16 cellular contexts compared by ENCODE assay signal in genomic region chr6:163738725-163739124, GRCh38.
A peak's percentile ranks its signal among the peaks of the same experiment; 100 is the strongest.
DNase-seq lines count a peak whose midpoint lies in the region; ATAC-seq, FAIRE-seq and TF ChIP-seq lines count a peak whose summit lies in the region.
"Had no signal": no experiment of that assay in that cellular context is flagged by ENCODE, and none has a peak within 500 bp of the region (broad histone marks: within the 10 kb centered on the region; RNA-seq: fewer than 3 reads in every experiment).

No MANE protein-coding gene starts in this region.

- peak; percentile 22 for DNase-seq in bronchial epithelial cell (ENCODE audit: low read depth)
- no peak for DNase-seq in occipital lobe (lab: John Stamatoyannopoulos, UW)
- no peak for DNase-seq in effector CD8-positive, alpha-beta T cell (lab: John Stamatoyannopoulos, UW)
- no peak for DNase-seq in activated T-helper 1 cell treated with anti-CD3 and anti-CD28 coated beads, Interleukin-12 subunit alpha, Interleukin-12 subunit beta, Interleukin-2, Interleukin-4 antibody, amounts not matched to agents 30 ng/mL and 10 ng/mL and 1 ng/mL, durations not matched to agents 14 hours and 24 hours and 36 hours (ENCODE audit: low spot score)
- DNase-seq: GDM1, NCI-H1105 treated with DMSO at 0.1 percent for 48 hours, NCI-H774, right cardiac atrium had no signal

- no peak overlapping the region for H3K4me3 Mint-ChIP-seq in activated T-helper 1 cell treated with anti-CD3 and anti-CD28 coated beads, Interleukin-12 subunit alpha, Interleukin-12 subunit beta, Interleukin-2, Interleukin-4 antibody, amounts not matched to agents 30 ng/mL and 10 ng/mL and 1 ng/mL, durations not matched to agents 14 hours and 24 hours and 36 hours
- H3K4me3 Mint-ChIP-seq: B cell had no signal

- H3K4me1 Mint-ChIP-seq in activated T-helper 1 cell treated with anti-CD3 and anti-CD28 coated beads, Interleukin-12 subunit alpha, Interleukin-12 subunit beta, Interleukin-2, Interleukin-4 antibody, amounts not matched to agents 30 ng/mL and 10 ng/mL and 1 ng/mL, durations not matched to agents 14 hours and 24 hours and 36 hours (ENCODE audit: low read depth): no peaks in the 10 kb centered on the region

- peaks cover 6% of the 10 kb centered on the region for H3K27me3 Mint-ChIP-seq in activated T-helper 1 cell treated with anti-CD3 and anti-CD28 coated beads, Interleukin-12 subunit alpha, Interleukin-12 subunit beta, Interleukin-2, Interleukin-4 antibody, amounts not matched to agents 30 ng/mL and 10 ng/mL and 1 ng/mL, durations not matched to agents 14 hours and 24 hours and 36 hours (ENCODE audit: insufficient read depth)

- no peak for FAIRE-seq in bronchial epithelial cell (lab: Jason Lieb, UNC)

- H3K27me3 ChIP-seq in bronchial epithelial cell (ENCODE audit: control insufficient read depth, insufficient read depth, low read length): no peaks in the 10 kb centered on the region

- ATAC-seq in GM18502 (IDR thresholded peaks at IDR 0.05; ENCODE audit: poor library complexity, unreplicated experiment): peak; percentile 79
- peak; percentile 72 for ATAC-seq in GM21526 (IDR thresholded peaks at IDR 0.05; ENCODE audit: low FRiP score, unreplicated experiment)
- peak; percentile 43 for ATAC-seq in HG03108 (IDR thresholded peaks at IDR 0.05; ENCODE audit: unreplicated experiment)
- ATAC-seq in HG02759 (IDR thresholded peaks at IDR 0.05; ENCODE audit: unreplicated experiment): no peak
- ATAC-seq: SK-N-SH treated with all-trans-retinoic acid at 6 μM for 48 hours had no signal

- intact Hi-C loops in activated T-helper 1 cell treated with anti-CD3 and anti-CD28 coated beads, Interleukin-12 subunit alpha, Interleukin-12 subunit beta, Interleukin-2, Interleukin-4 antibody, amounts not matched to agents 30 ng/mL and 10 ng/mL and 1 ng/mL, durations not matched to agents 14 hours and 24 hours and 36 hours (cut with micrococcal nuclease): no loop called here

- no peak overlapping the region for H3K27ac Mint-ChIP-seq in activated T-helper 1 cell treated with anti-CD3 and anti-CD28 coated beads, Interleukin-12 subunit alpha, Interleukin-12 subunit beta, Interleukin-2, Interleukin-4 antibody, amounts not matched to agents 30 ng/mL and 10 ng/mL and 1 ng/mL, durations not matched to agents 14 hours and 24 hours and 36 hours
- H3K27ac Mint-ChIP-seq: activated T-helper 2 cell treated with anti-CD3 and anti-CD28 coated beads, Interferon-gamma antibody, Interleukin-2, Interleukin-4, amounts not matched to agents 10 μg/mL and 5 μg/mL and 100 μg/mL, durations not matched to agents 14 hours and 24 hours and 36 hours; B cell had no signal

- no peak for TF ChIP-seq CTCF in bronchial epithelial cell (IDR thresholded peaks at IDR 0.05; ENCODE audit: insufficient read depth, low read length, severe bottlenecking)

- H3K36me3 ChIP-seq in bronchial epithelial cell (ENCODE audit: control insufficient read depth, insufficient read depth, low read length): no peaks in the 10 kb centered on the region
- H3K36me3 ChIP-seq: thoracic aorta had no signal

- H3K9me3 Mint-ChIP-seq in activated T-helper 1 cell treated with anti-CD3 and anti-CD28 coated beads, Interleukin-12 subunit alpha, Interleukin-12 subunit beta, Interleukin-2, Interleukin-4 antibody, amounts not matched to agents 30 ng/mL and 10 ng/mL and 1 ng/mL, durations not matched to agents 14 hours and 24 hours and 36 hours: no peaks in the 10 kb centered on the region
- H3K9me3 Mint-ChIP-seq: activated T-helper 2 cell treated with anti-CD3 and anti-CD28 coated beads, Interferon-gamma antibody, Interleukin-2, Interleukin-4, amounts not matched to agents 10 μg/mL and 5 μg/mL and 100 μg/mL, durations not matched to agents 14 hours and 24 hours and 36 hours had no signal

- H3K36me3 Mint-ChIP-seq in activated T-helper 1 cell treated with anti-CD3 and anti-CD28 coated beads, Interleukin-12 subunit alpha, Interleukin-12 subunit beta, Interleukin-2, Interleukin-4 antibody, amounts not matched to agents 30 ng/mL and 10 ng/mL and 1 ng/mL, durations not matched to agents 14 hours and 24 hours and 36 hours (ENCODE audit: low read depth): no peaks in the 10 kb centered on the region

- no peak overlapping the region for H3K4me3 ChIP-seq in bronchial epithelial cell (ENCODE audit: low read depth, low read length)
- H3K4me3 ChIP-seq: thoracic aorta had no signal
